Comparison of ENCODE assay signal across 18 cellular contexts in genomic region chr12:132075026-132075713, GRCh38.
DNase-seq lines count a peak whose midpoint lies in the region; ATAC-seq, FAIRE-seq and TF ChIP-seq lines count a peak whose summit lies in the region.
"Had no signal": no experiment of that assay in that cellular context is flagged by ENCODE, and none has a peak within 500 bp of the region (broad histone marks: within the 10 kb centered on the region; RNA-seq: fewer than 3 reads in every experiment).

No MANE protein-coding gene starts in this region.

- no peaks in the 10 kb centered on the region for H4K20me1 ChIP-seq in GM23338 (replicated peaks; ENCODE audit: insufficient read depth)

- H3K27ac Mint-ChIP-seq in GM23338 (no peak overlapping the region; the same call in 1 of the 2 replicates), WTC11 (peak overlapping the region; percentile 51), glutamatergic neuron (ENCODE audit: unreplicated experiment) (no peak overlapping the region), nephron progenitor cell (no peak overlapping the region)

- peaks cover 63% of the 10 kb centered on the region for H3K36me3 Mint-ChIP-seq in GM23338 (ENCODE audit: low read depth)
- peaks cover 69% of the 10 kb centered on the region for H3K36me3 Mint-ChIP-seq in WTC11
- H3K36me3 Mint-ChIP-seq in glutamatergic neuron (ENCODE audit: unreplicated experiment): peaks cover 7% of the 10 kb centered on the region
- H3K36me3 Mint-ChIP-seq in nephron progenitor cell (ENCODE audit: low read depth): peaks cover 51% of the 10 kb centered on the region

- H3K9me2 ChIP-seq in GM23338 (ENCODE audit: insufficient read depth): no peaks in the 10 kb centered on the region

- no peaks in the 10 kb centered on the region for H3K4me1 ChIP-seq in A549
- 0 out of 2 replicates have a peak, but pooled peaks cover 3% of the 10 kb centered on the region for H3K4me1 ChIP-seq in GM23338 (ENCODE audit: insufficient read depth)
- H3K4me1 ChIP-seq: HAP-1 had no signal

- 0 out of 2 replicates have a peak, but pooled peaks cover 14% of the 10 kb centered on the region for H3F3A ChIP-seq in GM23338 (replicated peaks; ENCODE audit: low read depth)

- no peaks in the 10 kb centered on the region for H3K79me2 ChIP-seq in GM23338 (replicated peaks; ENCODE audit: insufficient read depth)

- H3K4me3 Mint-ChIP-seq in GM23338: no peak overlapping the region
- H3K4me3 Mint-ChIP-seq in WTC11: no peak overlapping the region
- no peak overlapping the region for H3K4me3 Mint-ChIP-seq in glutamatergic neuron (ENCODE audit: unreplicated experiment)
- no peak overlapping the region for H3K4me3 Mint-ChIP-seq in nephron progenitor cell
- H3K4me3 Mint-ChIP-seq: central memory CD8-positive, alpha-beta T cell; T-helper 2 cell treated with Interferon-gamma antibody and Interleukin-4, amounts not matched to agents 5 μg/mL and 100 μg/mL, for 36 hours had no signal

- 76% methylated on average over 15 of the region's 15 CpGs for WGBS in A549 (ENCODE audit: missing lambda C conversion rate)

- DNase-seq in A549 (ENCODE audit: low read depth in 1 of 2, low spot score in 1 of 2) (no peak), GM23338 (ENCODE audit: low spot score) (peak; percentile 77), WTC11 (ENCODE audit: low spot score) (peak; percentile 51), glutamatergic neuron (no peak), GOT3 (lab: John Stamatoyannopoulos, UW) (no peak), nephron progenitor cell (no peak)
- DNase-seq in stimulated activated CD4-positive, alpha-beta T cell treated with anti-CD3 and anti-CD28 coated beads, Interleukin-1b, Interleukin-23, amount 100 ng/mL, for 48 hours: no peak
- DNase-seq: activated CD4-positive, alpha-beta T cell treated with anti-CD3 and anti-CD28 coated beads, Interleukin-2, amount 50 U/mL, for 1 hour; activated gamma-delta T cell; AML-193; NCI-H1048; NCI-H226; Peyer's patch had no signal

- TF ChIP-seq EP300 in A549 (IDR thresholded peaks at IDR 0.05): no peak

- H3K4me3 ChIP-seq in A549 (no peak overlapping the region), GM23338 (no peak overlapping the region)
- H3K4me3 ChIP-seq: HAP-1, Peyer's patch had no signal

- peaks cover 30% of the 10 kb centered on the region for H3K36me3 ChIP-seq in GM23338 (ENCODE audit: insufficient read depth)

- no peak for TF ChIP-seq POLR2A in A549 (IDR thresholded peaks at IDR 0.05; ENCODE audit: low read length)

- TF ChIP-seq RAD21 in A549 (conservative IDR thresholded peaks at IDR 0.05 in 1 of 2, IDR thresholded peaks at IDR 0.05 in 1 of 2): no peak; a peak in 1 of 5 replicates

- H3K4me1 Mint-ChIP-seq in GM23338 (no peaks in the 10 kb centered on the region; the same call in 2 of the 3 replicates), WTC11 (no peaks in the 10 kb centered on the region), glutamatergic neuron (ENCODE audit: low read depth, unreplicated experiment) (no peaks in the 10 kb centered on the region), nephron progenitor cell (no peaks in the 10 kb centered on the region)

- H3K27me3 ChIP-seq in GM23338 (ENCODE audit: insufficient read depth): no peaks in the 10 kb centered on the region
- H3K27me3 ChIP-seq: Peyer's patch had no signal

- H3K9me3 Mint-ChIP-seq in GM23338: no peaks in the 10 kb centered on the region; the same call in 2 of the 3 replicates
- no peaks in the 10 kb centered on the region for H3K9me3 Mint-ChIP-seq in WTC11
- H3K9me3 Mint-ChIP-seq in glutamatergic neuron (ENCODE audit: unreplicated experiment): peaks cover 2% of the 10 kb centered on the region
- no peaks in the 10 kb centered on the region for H3K9me3 Mint-ChIP-seq in nephron progenitor cell
- H3K9me3 Mint-ChIP-seq: central memory CD8-positive, alpha-beta T cell; memory B cell; T-helper 2 cell treated with Interferon-gamma antibody and Interleukin-4, amounts not matched to agents 5 μg/mL and 100 μg/mL, for 36 hours had no signal

- H3K4me2 ChIP-seq in A549: no peak overlapping the region
- H3K4me2 ChIP-seq in GM23338: no peak overlapping the region

- no peak overlapping the region for H3K27ac ChIP-seq in A549
- peak overlapping the region; percentile 63; the same call in 1 of the 2 replicates for H3K27ac ChIP-seq in GM23338 (ENCODE audit: low read depth)
- H3K27ac ChIP-seq: Peyer's patch had no signal

- no peak overlapping the region for H2AFZ ChIP-seq in GM23338

- peaks cover 1% of the 10 kb centered on the region for H3K27me3 Mint-ChIP-seq in GM23338 (ENCODE audit: insufficient read depth, low read depth, poor library complexity)
- no peaks in the 10 kb centered on the region for H3K27me3 Mint-ChIP-seq in WTC11 (ENCODE audit: low read depth)
- H3K27me3 Mint-ChIP-seq in glutamatergic neuron (ENCODE audit: unreplicated experiment): no peaks in the 10 kb centered on the region
- peaks cover 3% of the 10 kb centered on the region for H3K27me3 Mint-ChIP-seq in nephron progenitor cell (ENCODE audit: low read depth, poor library complexity)
- H3K27me3 Mint-ChIP-seq: central memory CD8-positive, alpha-beta T cell; memory B cell had no signal

- peak in 1 of 2 experiments; percentile 63; a peak in 3 of 6 replicates for ATAC-seq in A549
- ATAC-seq in GM23338: peak; percentile 74
- ATAC-seq in WTC11: peak; percentile 50
- ATAC-seq in HG03108 (IDR thresholded peaks at IDR 0.05; ENCODE audit: unreplicated experiment): no peak

- POLR2A ChIA-PET in A549 (lab: Yijun Ruan, JAX) (no interaction called here), WTC11 (lab: Charles Lee) (no interaction called here)

- no peaks in the 10 kb centered on the region for H3K9me3 ChIP-seq in A549
- H3K9me3 ChIP-seq: HAP-1, Peyer's patch had no signal

- TF ChIP-seq CTCF in A549 (IDR thresholded peaks at IDR 0.05) (peak; percentile 44), GM23338 (conservative IDR thresholded peaks at IDR 0.05; ENCODE audit: low read depth in 2 of 2) (peak; percentile 57 to 75), WTC11 (IDR thresholded peaks at IDR 0.05) (0 out of 2 replicates have a peak, but pooled peaks have one; percentile 24), glutamatergic neuron (IDR thresholded peaks at IDR 0.05; ENCODE audit: partially characterized antibody, unreplicated experiment) (peak; percentile 23), nephron progenitor cell (IDR thresholded peaks at IDR 0.05) (no peak)

- FAIRE-seq in A549 (lab: Jason Lieb, UNC): no peak

- CTCF ChIA-PET in A549 (lab: Yijun Ruan, JAX): interaction anchor here (1.0 to 1.2 kb wide), 4 partner anchors 14 to 32 kb away, joined by 3 to 4 read pairs (median 3); no protein-coding TSS in a partner anchor
- CTCF ChIA-PET in WTC11 (lab: Charles Lee): no interaction called here

TF ChIP-seq in A549, 52 proteins besides CTCF, POLR2A, EP300 and RAD21 (continues in another document):
- TF ChIP-seq TP53 (CRISPR knock-in tag; IDR thresholded peaks at IDR 0.05) (no peak), MAFK (IDR thresholded peaks at IDR 0.05; ENCODE audit: partially characterized antibody) (no peak), KDM5A (IDR thresholded peaks at IDR 0.05) (no peak), TFCP2L1 (CRISPR knock-in tag; IDR thresholded peaks at IDR 0.05) (no peak), FOSL2 (IDR thresholded peaks at IDR 0.05) (no peak), FOSL2 (CRISPR knock-in tag; IDR thresholded peaks at IDR 0.05) (no peak), FOXS1 (CRISPR knock-in tag; IDR thresholded peaks at IDR 0.05) (no peak), MYC (IDR thresholded peaks at IDR 0.05; ENCODE audit: borderline replicate concordance, low read length) (no peak), GATA3 (IDR thresholded peaks at IDR 0.05; ENCODE audit: borderline replicate concordance) (no peak), RCOR1 (IDR thresholded peaks at IDR 0.05; ENCODE audit: low read depth, low read length) (no peak)

TF ChIP-seq in GM23338, 12 proteins besides CTCF, POLR2A, EP300 and RAD21 (continues in another document):
- no peak for TF ChIP-seq ZNF114 (CRISPR knock-in tag; IDR thresholded peaks at IDR 0.05)

TF ChIP-seq in WTC11, 78 proteins besides CTCF, POLR2A, EP300 and RAD21 (continues in another document):
- TF ChIP-seq ZNF281 (CRISPR knock-in tag; IDR thresholded peaks at IDR 0.05) (no peak), GABPB1 (CRISPR knock-in tag; IDR thresholded peaks at IDR 0.05) (no peak), ELF4 (CRISPR knock-in tag; IDR thresholded peaks at IDR 0.05; ENCODE audit: low read depth) (no peak)
- TF ChIP-seq, protein P1, sequence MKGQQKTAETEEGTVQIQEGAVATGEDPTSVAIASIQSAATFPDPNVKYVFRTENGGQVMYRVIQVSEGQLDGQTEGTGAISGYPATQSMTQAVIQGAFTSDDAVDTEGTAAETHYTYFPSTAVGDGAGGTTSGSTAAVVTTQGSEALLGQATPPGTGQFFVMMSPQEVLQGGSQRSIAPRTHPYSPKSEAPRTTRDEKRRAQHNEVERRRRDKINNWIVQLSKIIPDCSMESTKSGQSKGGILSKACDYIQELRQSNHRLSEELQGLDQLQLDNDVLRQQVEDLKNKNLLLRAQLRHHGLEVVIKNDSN (CRISPR knock-in tag; IDR thresholded peaks at IDR 0.05): no peak

Comparison
In these comparisons a context has a peak if more than half of its experiments do, and no peak if none do; other contexts are left out.
1. DNase-seq: peak in GM23338 (single experiment) and WTC11 (single experiment); none in A549 (0 of 2), glutamatergic neuron (single experiment), stimulated activated CD4-positive, alpha-beta T cell treated with anti-CD3 and anti-CD28 coated beads, Interleukin-1b, Interleukin-23, amount 100 ng/mL, for 48 hours (single experiment), GOT3 (single experiment) and nephron progenitor cell (single experiment).
2. Of the 8 proteins assayed by ChIP-seq in both WTC11 and A549: peak only in WTC11: none; only in A549: none; in both: CTCF; in neither: 7.